1 cellular context compared by ENCODE assay signal in genomic region chr6:33248932-33249731, GRCh38.
TF ChIP-seq lines count a peak whose summit lies in the region.

No MANE protein-coding gene starts in this region.

TF ChIP-seq in HepG2, 621 proteins besides CTCF, POLR2A, EP300 and RAD21 (continued from another document and continues in another):
- TF ChIP-seq MLX (CRISPR knock-in tag; IDR thresholded peaks at IDR 0.05) (no peak), ATF3 (CRISPR knock-in tag; IDR thresholded peaks at IDR 0.05) (no peak), MTF2 (CRISPR knock-in tag; IDR thresholded peaks at IDR 0.05; ENCODE audit: borderline replicate concordance) (0 out of 2 replicates have a peak, but pooled peaks have one; percentile 32), ZNF160 (CRISPR knock-in tag; IDR thresholded peaks at IDR 0.05) (peak; percentile 52; the same call in 1 of the 2 replicates), E2F2 (CRISPR knock-in tag; IDR thresholded peaks at IDR 0.05; ENCODE audit: borderline replicate concordance) (no peak; the same call in 1 of the 2 replicates), EED (CRISPR knock-in tag; IDR thresholded peaks at IDR 0.05) (peak; percentile 94; the same call in 1 of the 2 replicates), HNRNPUL1 (IDR thresholded peaks at IDR 0.05; ENCODE audit: low read depth, low read length) (no peak), CSRNP2 (CRISPR knock-in tag; conservative IDR thresholded peaks at IDR 0.05; ENCODE audit: low read depth) (no peak), TBL1XR1 (IDR thresholded peaks at IDR 0.05; ENCODE audit: borderline replicate concordance, low read length, partially characterized antibody) (peak; percentile 24), ZNF414 (CRISPR knock-in tag; IDR thresholded peaks at IDR 0.05) (peak; percentile 60; the same call in 1 of the 2 replicates), ZNF446 (CRISPR knock-in tag; IDR thresholded peaks at IDR 0.05) (no peak; the same call in 1 of the 2 replicates), LRRFIP1 (CRISPR knock-in tag; conservative IDR thresholded peaks at IDR 0.05) (0 out of 2 replicates have a peak, but pooled peaks have one; percentile 48), ZNF792 (CRISPR knock-in tag; IDR thresholded peaks at IDR 0.05) (no peak; the same call in 1 of the 2 replicates), ZNF264 (CRISPR knock-in tag; IDR thresholded peaks at IDR 0.05) (0 out of 2 replicates have a peak, but pooled peaks have one; percentile 51), ZBTB3 (CRISPR knock-in tag; IDR thresholded peaks at IDR 0.05; ENCODE audit: borderline replicate concordance, low read depth) (peak; percentile 82), ZFX (CRISPR knock-in tag; IDR thresholded peaks at IDR 0.05; ENCODE audit: low read depth) (peak; percentile 93), GFI1 (CRISPR knock-in tag; IDR thresholded peaks at IDR 0.05; ENCODE audit: borderline replicate concordance) (no peak; the same call in 1 of the 2 replicates), FOSL2 (CRISPR knock-in tag; IDR thresholded peaks at IDR 0.05) (peak; percentile 80), CEBPZ (IDR thresholded peaks at IDR 0.05; ENCODE audit: low read length) (no peak), MNT (IDR thresholded peaks at IDR 0.05) (peak; percentile 47), ZBTB34 (CRISPR knock-in tag; IDR thresholded peaks at IDR 0.05) (no peak), HNF1B (CRISPR knock-in tag; IDR thresholded peaks at IDR 0.05) (peak; percentile 12), THAP8 (CRISPR knock-in tag; IDR thresholded peaks at IDR 0.05; ENCODE audit: borderline replicate concordance) (0 out of 2 replicates have a peak, but pooled peaks have one; percentile 45), MED8 (CRISPR knock-in tag; IDR thresholded peaks at IDR 0.05; ENCODE audit: insufficient replicate concordance) (peak; percentile 18), TAF1 (CRISPR knock-in tag; IDR thresholded peaks at IDR 0.05) (peak; percentile 85), HIC2 (CRISPR knock-in tag; IDR thresholded peaks at IDR 0.05; ENCODE audit: low read depth) (peak; percentile 97), HDAC2 (CRISPR knock-in tag; IDR thresholded peaks at IDR 0.05) (peak; percentile 46; the same call in 1 of the 2 replicates), TIGD3 (CRISPR knock-in tag; IDR thresholded peaks at IDR 0.05; ENCODE audit: borderline replicate concordance) (peak; percentile 57; the same call in 1 of the 2 replicates), IKZF1 (IDR thresholded peaks at IDR 0.05) (no peak), NAIF1 (CRISPR knock-in tag; IDR thresholded peaks at IDR 0.05; ENCODE audit: borderline replicate concordance) (peak; percentile 53; the same call in 1 of the 2 replicates), ZNF639 (CRISPR knock-in tag; conservative IDR thresholded peaks at IDR 0.05) (no peak), ZNF263 (CRISPR knock-in tag; IDR thresholded peaks at IDR 0.05) (no peak), ZNF468 (CRISPR knock-in tag; IDR thresholded peaks at IDR 0.05) (no peak), ZNF501 (CRISPR knock-in tag; IDR thresholded peaks at IDR 0.05) (peak; percentile 93; the same call in 1 of the 2 replicates)
